Comparison of ENCODE assay signal across 1 cellular context in genomic region chr22:21736084-21736642, GRCh38.
TF ChIP-seq lines count a peak whose summit lies in the region.

No MANE protein-coding gene starts in this region.

TF ChIP-seq in K562, 482 proteins besides CTCF, POLR2A, EP300 and RAD21 (continues in another document):
- peak; percentile 68 for TF ChIP-seq SAP30 (IDR thresholded peaks at IDR 0.05; ENCODE audit: borderline replicate concordance, insufficient read depth, low read depth, low read length, poor library complexity, severe bottlenecking)
- peak; percentile 31 for TF ChIP-seq ZFP36 (IDR thresholded peaks at IDR 0.05; ENCODE audit: low read depth, low read length, partially characterized antibody)
- TF ChIP-seq E2F1 (CRISPR knock-in tag; IDR thresholded peaks at IDR 0.05) = peak; percentile 32; the same call in 1 of the 2 replicates
- TF ChIP-seq RBM14 (IDR thresholded peaks at IDR 0.05; ENCODE audit: borderline replicate concordance, insufficient read depth, low read depth, low read length) = 0 out of 2 replicates have a peak, but pooled peaks have one; percentile 43
- no peak for TF ChIP-seq DIDO1 (tag; IDR thresholded peaks at IDR 0.05; ENCODE audit: low read depth)
- TF ChIP-seq CEBPZ (IDR thresholded peaks at IDR 0.05; ENCODE audit: borderline replicate concordance, low read depth, low read length) = 0 out of 2 replicates have a peak, but pooled peaks have one; percentile 6
- no peak for TF ChIP-seq CUX1 (CRISPR knock-in tag; IDR thresholded peaks at IDR 0.05)
- TF ChIP-seq MLX (CRISPR knock-in tag; conservative IDR thresholded peaks at IDR 0.05) = 0 out of 4 replicates have a peak, but pooled peaks of 1 of the 2 experiments have one; percentile 47
- TF ChIP-seq ZNF133 (CRISPR knock-in tag; IDR thresholded peaks at IDR 0.05) = no peak
- no peak for TF ChIP-seq ZNF398 (CRISPR knock-in tag; IDR thresholded peaks at IDR 0.05)
- peak in 1 of 3 experiments; percentile 5 for TF ChIP-seq YY1 (IDR thresholded peaks at IDR 0.05; ENCODE audit: borderline replicate concordance in 1 of 3, control insufficient read depth in 1 of 3, extremely low read depth in 1 of 3, insufficient read depth in 3 of 3, insufficient read length in 1 of 3, insufficient replicate concordance in 2 of 3, low read depth in 1 of 3, low read length in 2 of 3)
- peak; percentile 64 for TF ChIP-seq TBP (optimal IDR thresholded peaks at IDR 0.05; ENCODE audit: low read depth, low read length)
- peak in 1 of 2 experiments; percentile 33 for TF ChIP-seq E2F6 (IDR thresholded peaks at IDR 0.05; ENCODE audit: borderline replicate concordance in 1 of 2, extremely low read depth in 1 of 2, insufficient read depth in 1 of 2, insufficient read length in 1 of 2, low read depth in 1 of 2, low read length in 1 of 2, poor library complexity in 1 of 2, severe bottlenecking in 1 of 2)
- TF ChIP-seq GATAD2A (IDR thresholded peaks at IDR 0.05) = no peak
- TF ChIP-seq HDAC6 (IDR thresholded peaks at IDR 0.05; ENCODE audit: low read depth, low read length) = peak; percentile 95; the same call in 1 of the 2 replicates
- TF ChIP-seq GTF2F1 (IDR thresholded peaks at IDR 0.05; ENCODE audit: low read depth, low read length) = 0 out of 2 replicates have a peak, but pooled peaks have one; percentile 37
- peak; percentile 2; the same call in 1 of the 2 replicates for TF ChIP-seq MYC (IDR thresholded peaks at IDR 0.05; ENCODE audit: low read depth, low read length)
- TF ChIP-seq MYC (CRISPR knock-in tag; IDR thresholded peaks at IDR 0.05; ENCODE audit: borderline replicate concordance, low read depth) = no peak
- TF ChIP-seq SP1 (CRISPR knock-in tag; IDR thresholded peaks at IDR 0.05) = no peak
- TF ChIP-seq ATF3 (IDR thresholded peaks at IDR 0.05) = no peak
- TF ChIP-seq ATF3 (CRISPR knock-in tag; conservative IDR thresholded peaks at IDR 0.05) = peak; percentile 3; the same call in 1 of the 2 replicates
- peak; percentile 99; the same call in 1 of the 2 replicates for TF ChIP-seq STAT6 (CRISPR knock-in tag; IDR thresholded peaks at IDR 0.05)
- peak; percentile 25; the same call in 1 of the 2 replicates for TF ChIP-seq ZKSCAN1 (IDR thresholded peaks at IDR 0.05; ENCODE audit: low read depth, low read length)
- TF ChIP-seq ZMIZ1 (IDR thresholded peaks at IDR 0.05; ENCODE audit: low read depth in 2 of 2, low read length in 2 of 2) = 0 out of 4 replicates have a peak, but pooled peaks of 1 of the 2 experiments have one; percentile 58
- TF ChIP-seq RCOR1 (IDR thresholded peaks at IDR 0.05; ENCODE audit: borderline replicate concordance in 1 of 2, low read depth in 2 of 2, low read length in 2 of 2) = peak in 1 of 2 experiments; percentile 74; a peak in 2 of 4 replicates
- no peak for TF ChIP-seq PTTG1 (tag; IDR thresholded peaks at IDR 0.05; ENCODE audit: low read depth)
